1 cellular context compared by ENCODE assay signal in the genomic region with DNA sequence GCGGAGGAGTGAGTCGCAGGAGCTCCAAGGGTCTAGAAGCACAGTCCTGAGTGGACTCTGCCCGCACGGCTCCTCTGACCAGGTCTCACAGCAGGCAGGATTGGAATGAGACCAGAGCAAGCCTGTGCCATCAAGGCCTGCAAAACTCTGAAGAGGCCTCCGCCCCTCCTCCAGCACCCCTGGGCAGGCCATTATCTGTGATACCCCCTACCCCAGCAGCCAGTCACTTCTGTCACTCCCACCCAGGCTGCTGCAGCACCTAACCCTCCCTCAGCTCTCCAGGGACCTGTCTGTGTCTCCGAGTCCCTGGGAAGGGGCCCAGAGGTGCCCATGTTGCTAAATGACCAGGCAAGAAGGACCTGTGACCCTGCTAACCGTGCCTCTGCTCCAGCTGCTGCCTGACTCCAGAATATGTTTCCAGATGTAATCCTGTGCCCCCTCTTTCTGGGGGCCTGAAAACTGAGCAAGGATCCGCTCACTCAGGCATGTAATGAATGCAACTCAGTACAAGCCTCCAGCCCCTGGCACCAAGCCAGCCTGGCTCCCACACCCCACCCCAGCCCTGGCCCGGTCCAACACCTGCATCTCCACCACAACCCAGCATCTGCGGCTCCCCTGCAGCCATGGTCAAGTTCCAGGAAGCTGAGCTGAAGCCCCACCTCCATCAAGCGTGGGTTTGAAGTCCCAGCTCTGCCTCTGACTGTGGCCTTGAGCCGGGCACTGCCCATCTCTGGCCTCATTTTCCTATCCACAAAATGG.
TF ChIP-seq lines count a peak whose summit lies in the region.

No MANE protein-coding gene starts in this region.

TF ChIP-seq in WTC11, 78 proteins besides CTCF, POLR2A, EP300 and RAD21:
- TF ChIP-seq, protein P1, sequence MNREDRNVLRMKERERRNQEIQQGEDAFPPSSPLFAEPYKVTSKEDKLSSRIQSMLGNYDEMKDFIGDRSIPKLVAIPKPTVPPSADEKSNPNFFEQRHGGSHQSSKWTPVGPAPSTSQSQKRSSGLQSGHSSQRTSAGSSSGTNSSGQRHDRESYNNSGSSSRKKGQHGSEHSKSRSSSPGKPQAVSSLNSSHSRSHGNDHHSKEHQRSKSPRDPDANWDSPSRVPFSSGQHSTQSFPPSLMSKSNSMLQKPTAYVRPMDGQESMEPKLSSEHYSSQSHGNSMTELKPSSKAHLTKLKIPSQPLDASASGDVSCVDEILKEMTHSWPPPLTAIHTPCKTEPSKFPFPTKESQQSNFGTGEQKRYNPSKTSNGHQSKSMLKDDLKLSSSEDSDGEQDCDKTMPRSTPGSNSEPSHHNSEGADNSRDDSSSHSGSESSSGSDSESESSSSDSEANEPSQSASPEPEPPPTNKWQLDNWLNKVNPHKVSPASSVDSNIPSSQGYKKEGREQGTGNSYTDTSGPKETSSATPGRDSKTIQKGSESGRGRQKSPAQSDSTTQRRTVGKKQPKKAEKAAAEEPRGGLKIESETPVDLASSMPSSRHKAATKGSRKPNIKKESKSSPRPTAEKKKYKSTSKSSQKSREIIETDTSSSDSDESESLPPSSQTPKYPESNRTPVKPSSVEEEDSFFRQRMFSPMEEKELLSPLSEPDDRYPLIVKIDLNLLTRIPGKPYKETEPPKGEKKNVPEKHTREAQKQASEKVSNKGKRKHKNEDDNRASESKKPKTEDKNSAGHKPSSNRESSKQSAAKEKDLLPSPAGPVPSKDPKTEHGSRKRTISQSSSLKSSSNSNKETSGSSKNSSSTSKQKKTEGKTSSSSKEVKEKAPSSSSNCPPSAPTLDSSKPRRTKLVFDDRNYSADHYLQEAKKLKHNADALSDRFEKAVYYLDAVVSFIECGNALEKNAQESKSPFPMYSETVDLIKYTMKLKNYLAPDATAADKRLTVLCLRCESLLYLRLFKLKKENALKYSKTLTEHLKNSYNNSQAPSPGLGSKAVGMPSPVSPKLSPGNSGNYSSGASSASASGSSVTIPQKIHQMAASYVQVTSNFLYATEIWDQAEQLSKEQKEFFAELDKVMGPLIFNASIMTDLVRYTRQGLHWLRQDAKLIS (CRISPR knock-in tag; IDR thresholded peaks at IDR 0.05; ENCODE audit: borderline replicate concordance): no peak
- no peak for TF ChIP-seq ZBTB43 (CRISPR knock-in tag; IDR thresholded peaks at IDR 0.05)
- TF ChIP-seq, protein P2, sequence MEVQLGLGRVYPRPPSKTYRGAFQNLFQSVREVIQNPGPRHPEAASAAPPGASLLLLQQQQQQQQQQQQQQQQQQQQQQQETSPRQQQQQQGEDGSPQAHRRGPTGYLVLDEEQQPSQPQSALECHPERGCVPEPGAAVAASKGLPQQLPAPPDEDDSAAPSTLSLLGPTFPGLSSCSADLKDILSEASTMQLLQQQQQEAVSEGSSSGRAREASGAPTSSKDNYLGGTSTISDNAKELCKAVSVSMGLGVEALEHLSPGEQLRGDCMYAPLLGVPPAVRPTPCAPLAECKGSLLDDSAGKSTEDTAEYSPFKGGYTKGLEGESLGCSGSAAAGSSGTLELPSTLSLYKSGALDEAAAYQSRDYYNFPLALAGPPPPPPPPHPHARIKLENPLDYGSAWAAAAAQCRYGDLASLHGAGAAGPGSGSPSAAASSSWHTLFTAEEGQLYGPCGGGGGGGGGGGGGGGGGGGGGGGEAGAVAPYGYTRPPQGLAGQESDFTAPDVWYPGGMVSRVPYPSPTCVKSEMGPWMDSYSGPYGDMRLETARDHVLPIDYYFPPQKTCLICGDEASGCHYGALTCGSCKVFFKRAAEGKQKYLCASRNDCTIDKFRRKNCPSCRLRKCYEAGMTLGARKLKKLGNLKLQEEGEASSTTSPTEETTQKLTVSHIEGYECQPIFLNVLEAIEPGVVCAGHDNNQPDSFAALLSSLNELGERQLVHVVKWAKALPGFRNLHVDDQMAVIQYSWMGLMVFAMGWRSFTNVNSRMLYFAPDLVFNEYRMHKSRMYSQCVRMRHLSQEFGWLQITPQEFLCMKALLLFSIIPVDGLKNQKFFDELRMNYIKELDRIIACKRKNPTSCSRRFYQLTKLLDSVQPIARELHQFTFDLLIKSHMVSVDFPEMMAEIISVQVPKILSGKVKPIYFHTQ (CRISPR knock-in tag; IDR thresholded peaks at IDR 0.05): no peak
- TF ChIP-seq, protein P3, sequence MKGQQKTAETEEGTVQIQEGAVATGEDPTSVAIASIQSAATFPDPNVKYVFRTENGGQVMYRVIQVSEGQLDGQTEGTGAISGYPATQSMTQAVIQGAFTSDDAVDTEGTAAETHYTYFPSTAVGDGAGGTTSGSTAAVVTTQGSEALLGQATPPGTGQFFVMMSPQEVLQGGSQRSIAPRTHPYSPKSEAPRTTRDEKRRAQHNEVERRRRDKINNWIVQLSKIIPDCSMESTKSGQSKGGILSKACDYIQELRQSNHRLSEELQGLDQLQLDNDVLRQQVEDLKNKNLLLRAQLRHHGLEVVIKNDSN (CRISPR knock-in tag; IDR thresholded peaks at IDR 0.05): no peak
- no peak for TF ChIP-seq MAX (CRISPR knock-in tag; IDR thresholded peaks at IDR 0.05)
- TF ChIP-seq ERG (CRISPR knock-in tag; IDR thresholded peaks at IDR 0.05): no peak
- no peak for TF ChIP-seq NFYB (CRISPR knock-in tag; conservative IDR thresholded peaks at IDR 0.05; ENCODE audit: low read depth)
- TF ChIP-seq ZNF512 (CRISPR knock-in tag; IDR thresholded peaks at IDR 0.05; ENCODE audit: borderline replicate concordance): no peak
- no peak for TF ChIP-seq HMGA2 (CRISPR knock-in tag; IDR thresholded peaks at IDR 0.05)
- no peak for TF ChIP-seq SP1 (CRISPR knock-in tag; conservative IDR thresholded peaks at IDR 0.05)
- TF ChIP-seq OVOL2 (CRISPR knock-in tag; IDR thresholded peaks at IDR 0.05; ENCODE audit: borderline replicate concordance): no peak
- no peak for TF ChIP-seq ATF1 (CRISPR knock-in tag; IDR thresholded peaks at IDR 0.05)
- TF ChIP-seq NFATC4 (CRISPR knock-in tag; IDR thresholded peaks at IDR 0.05): no peak
TF ChIP-seq in WTC11: peak in this region for 0.
